In genomic region chr2:121755237-121756111, GRCh38 we compare ENCODE assay signal across 1 cellular context.
A peak's percentile ranks its signal among the peaks of the same experiment; 100 is the strongest.
TF ChIP-seq lines count a peak whose summit lies in the region.

TSS of gene TSN (plus strand) at chr2:121755651. CDS start at chr2:121755780, 129 bp downstream.

TF ChIP-seq in K562, 482 proteins besides CTCF, POLR2A, EP300 and RAD21 (continued from another document):
- TF ChIP-seq CHD4 (IDR thresholded peaks at IDR 0.05; ENCODE audit: insufficient read depth, insufficient replicate concordance, low read depth, low read length, poor library complexity, severe bottlenecking) (no peak), CHD7 (IDR thresholded peaks at IDR 0.05; ENCODE audit: low read depth, low read length) (no peak), PML (IDR thresholded peaks at IDR 0.05; ENCODE audit: low read length) (peak; percentile 55; the same call in 1 of the 2 replicates), RHOXF2B (CRISPR knock-in tag; conservative IDR thresholded peaks at IDR 0.05) (no peak), ILK (tag; IDR thresholded peaks at IDR 0.05; ENCODE audit: borderline replicate concordance, low read depth) (no peak), DNMT1 (IDR thresholded peaks at IDR 0.05) (no peak), NCOA1 (IDR thresholded peaks at IDR 0.05; ENCODE audit: low read depth) (no peak), ZNF644 (tag; IDR thresholded peaks at IDR 0.05; ENCODE audit: low read depth) (no peak), ZNF407 (IDR thresholded peaks at IDR 0.05; ENCODE audit: low read depth) (no peak), DMBX1 (CRISPR knock-in tag; IDR thresholded peaks at IDR 0.05; ENCODE audit: borderline replicate concordance) (no peak), PHF8 (IDR thresholded peaks at IDR 0.05; ENCODE audit: borderline replicate concordance, low read length) (peak; percentile 92), NBN (IDR thresholded peaks at IDR 0.05; ENCODE audit: low read depth) (no peak), LCOR (CRISPR knock-in tag; IDR thresholded peaks at IDR 0.05) (no peak), ZC3H8 (IDR thresholded peaks at IDR 0.05) (no peak), SAFB2 (IDR thresholded peaks at IDR 0.05; ENCODE audit: borderline replicate concordance, low read depth, low read length, severe bottlenecking) (no peak), HIVEP1 (CRISPR knock-in tag; IDR thresholded peaks at IDR 0.05) (no peak), ZNF239 (CRISPR knock-in tag; IDR thresholded peaks at IDR 0.05) (peak; percentile 20; the same call in 1 of the 2 replicates), ZNF609 (CRISPR knock-in tag; IDR thresholded peaks at IDR 0.05; ENCODE audit: borderline replicate concordance) (peak; percentile 70; the same call in 1 of the 2 replicates), TEAD1 (CRISPR knock-in tag; IDR thresholded peaks at IDR 0.05) (peak; percentile 13 to 60; a peak in 2 of 4 replicates), FOXP4 (CRISPR knock-in tag; IDR thresholded peaks at IDR 0.05; ENCODE audit: borderline replicate concordance) (no peak), STAT5A (IDR thresholded peaks at IDR 0.05; ENCODE audit: borderline replicate concordance, low read length) (no peak), BCL6 (CRISPR knock-in tag; IDR thresholded peaks at IDR 0.05) (no peak), ARID1B (IDR thresholded peaks at IDR 0.05) (no peak)
